In genomic region chr11:113446938-113447337, GRCh38 we compare ENCODE assay signal across 1 cellular context.
TF ChIP-seq lines count a peak whose summit lies in the region.

No MANE protein-coding gene starts in this region.

TF ChIP-seq in GM23338, 12 proteins besides CTCF, POLR2A, EP300 and RAD21 (continued from another document):
- TF ChIP-seq ZNF462 (CRISPR knock-in tag; IDR thresholded peaks at IDR 0.05): no peak
- no peak for TF ChIP-seq REST (IDR thresholded peaks at IDR 0.05; ENCODE audit: unreplicated experiment)
- no peak for TF ChIP-seq ETS1 (IDR thresholded peaks at IDR 0.05)
- no peak for TF ChIP-seq EZH2 (IDR thresholded peaks at IDR 0.05; ENCODE audit: low read depth, unreplicated experiment)
